8 cellular contexts compared by ENCODE assay signal in the genomic region with DNA sequence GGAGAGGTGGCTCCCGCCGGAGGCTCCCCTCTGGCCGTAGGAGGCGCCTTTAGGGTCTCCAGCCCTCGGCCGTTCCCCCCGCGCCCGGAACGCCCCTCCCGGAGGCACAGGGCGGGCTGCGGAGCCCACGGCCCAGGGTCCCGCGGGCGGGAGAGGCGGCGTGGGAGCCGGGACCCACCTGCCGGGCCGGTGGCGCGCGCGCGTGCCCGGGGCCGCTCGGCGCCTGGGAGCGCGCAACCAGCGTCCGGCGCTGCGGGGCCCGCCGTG. TPM values are rescaled to one million over a fixed set of nuclear protein-coding genes. Genes with fewer than 3 reads are reported as not detected.
DNase-seq lines count a peak whose midpoint lies in the region; ATAC-seq and TF ChIP-seq lines count a peak whose summit lies in the region.

A gene with protein sequence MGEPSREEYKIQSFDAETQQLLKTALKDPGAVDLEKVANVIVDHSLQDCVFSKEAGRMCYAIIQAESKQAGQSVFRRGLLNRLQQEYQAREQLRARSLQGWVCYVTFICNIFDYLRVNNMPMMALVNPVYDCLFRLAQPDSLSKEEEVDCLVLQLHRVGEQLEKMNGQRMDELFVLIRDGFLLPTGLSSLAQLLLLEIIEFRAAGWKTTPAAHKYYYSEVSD (minus strand): TSS at position 266 of the 267 bp plus-strand sequence. CDS start 1,036 bp downstream, outside the sequence.

- TF ChIP-seq CTCF in CD14-positive monocyte (IDR thresholded peaks at IDR 0.05): no peak
- TF ChIP-seq CTCF in astrocyte of the spinal cord (IDR thresholded peaks at IDR 0.05; ENCODE audit: low read depth, low read length): no peak

- peak within 1 kb of the TSS; percentile 88 to 90 for H3K9ac ChIP-seq in stomach smooth muscle (ENCODE audit: low read length in 2 of 2)

- in situ Hi-C loops in astrocyte of the spinal cord (cut with HindIII; ENCODE audit: low sequenced_read_pairs): no loop called here

- no peak for DNase-seq in CD14-positive monocyte (ENCODE audit: low spot score)
- DNase-seq in astrocyte of the spinal cord (ENCODE audit: low read depth, low spot score): no peak
- DNase-seq in immature natural killer cell: no peak
- DNase-seq in NCI-H2171 (lab: John Stamatoyannopoulos, UW): no peak

- peaks cover 32 to 40% of the 10 kb centered on the region in 2 donors for H3K36me3 Mint-ChIP-seq in CD14-positive monocyte
- peaks cover 0 to 7% (median 0%) of the 10 kb centered on the region in 3 donors for H3K36me3 Mint-ChIP-seq in immature natural killer cell

- peak within 1 kb of the TSS; percentile 72 for H3K4me3 ChIP-seq in astrocyte of the spinal cord (ENCODE audit: low read depth, low read length)
- H3K4me3 ChIP-seq in stomach smooth muscle (ENCODE audit: low read length in 2 of 2): peak within 1 kb of the TSS; percentile 79 to 86

- H3K27me3 Mint-ChIP-seq in CD14-positive monocyte (ENCODE audit: low read depth in 3 of 3) (peaks cover 0 to 2% (median 0%) of the 10 kb centered on the region in 3 donors), immature natural killer cell (ENCODE audit: low read depth in 3 of 3) (peaks cover 0 to 8% (median 5%) of the 10 kb centered on the region in 3 donors)

- H3K4me1 ChIP-seq in stomach smooth muscle (ENCODE audit: control insufficient read depth, insufficient read depth, low read length): peaks cover 38% of the 10 kb centered on the region

- H3K9me3 ChIP-seq in stomach smooth muscle (ENCODE audit: control insufficient read depth in 2 of 2, low read length in 2 of 2): no peaks in the 10 kb centered on the region

- H3K9me3 Mint-ChIP-seq in CD14-positive monocyte (peaks cover 0 to 4% (median 0%) of the 10 kb centered on the region in 7 donors), immature natural killer cell (no peaks in the 10 kb centered on the region)

- peak within 1 kb of the TSS; percentile 85 for H3K27ac ChIP-seq in stomach smooth muscle (ENCODE audit: low read length)

- H3K36me3 ChIP-seq in stomach smooth muscle (ENCODE audit: control insufficient read depth in 2 of 2, insufficient read depth in 2 of 2, low read length in 2 of 2): peaks cover 13 to 15% of the 10 kb centered on the region in 2 donors

- H3K4me3 Mint-ChIP-seq in CD14-positive monocyte (peak within 1 kb of the TSS; percentile 81 to 92), immature natural killer cell (peak within 1 kb of the TSS; percentile 81 to 89 (median 85))

- H3K27me3 ChIP-seq in stomach smooth muscle (ENCODE audit: control insufficient read depth in 1 of 2, insufficient read depth in 2 of 2, low read length in 2 of 2): no peaks in the 10 kb centered on the region

- intact Hi-C loops in CD14-positive monocyte (cut with micrococcal nuclease): loop anchor here in 1 of 2 donors (5.0 kb wide), 1 partner anchor 136 kb away; the partner anchor contains the start of gene GRB2

- ATAC-seq in HG03139 (IDR thresholded peaks at IDR 0.05; ENCODE audit: unreplicated experiment) (peak; percentile 13), HG02973 (IDR thresholded peaks at IDR 0.05; ENCODE audit: unreplicated experiment) (no peak), GM19463 (IDR thresholded peaks at IDR 0.05; ENCODE audit: unreplicated experiment) (no peak)

- H3K27ac Mint-ChIP-seq in CD14-positive monocyte (peak within 1 kb of the TSS; percentile 85 to 94 (median 92)), immature natural killer cell (peak within 1 kb of the TSS; percentile 68 to 94 (median 90))

- H3K4me1 Mint-ChIP-seq in CD14-positive monocyte (peaks cover 59% of the 10 kb centered on the region), immature natural killer cell (peaks cover 19 to 30% of the 10 kb centered on the region in 2 donors)

RNA-seq across cellular contexts. Expression of the gene that starts here (rescaled TPM):
- polyA plus RNA-seq in CD14-positive monocyte: 100 to 1,000 TPM in 1 of 2 donors, 10 to 100 TPM in 1; 80.6 to 103 TPM
- polyA plus RNA-seq in immature natural killer cell: 100 to 1,000 TPM; 113 to 187 (median 145) TPM
